15 cellular contexts compared by ENCODE assay signal in the genomic region with DNA sequence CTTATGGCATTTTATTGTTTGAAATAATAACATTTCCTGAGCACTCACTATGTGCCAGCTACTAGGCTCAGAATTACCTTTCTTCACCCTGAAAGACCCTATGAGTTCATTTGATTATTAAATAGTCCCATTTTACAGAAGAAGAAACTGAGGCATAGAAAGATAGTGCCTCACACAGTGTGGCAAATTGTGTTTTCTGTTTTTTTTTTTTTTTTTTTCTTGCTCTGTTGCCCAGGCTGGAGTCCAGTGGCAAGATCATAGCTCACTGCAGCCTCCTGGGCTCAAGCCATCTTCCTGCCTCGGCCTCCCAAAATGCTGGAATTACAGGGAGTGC. TPM values are rescaled to one million over a fixed set of nuclear protein-coding genes. Genes with fewer than 3 reads are reported as not detected.
A peak's percentile ranks its signal among the peaks of the same experiment; 100 is the strongest.
DNase-seq lines count a peak whose midpoint lies in the region; ATAC-seq, FAIRE-seq and TF ChIP-seq lines count a peak whose summit lies in the region.
"Had no signal": no experiment of that assay in that cellular context is flagged by ENCODE, and none has a peak within 500 bp of the region (broad histone marks: within the 10 kb centered on the region; RNA-seq: fewer than 3 reads in every experiment).

No MANE protein-coding gene starts in this region.

- FAIRE-seq in H1 (lab: Jason Lieb, UNC) = no peak

- H3K18ac ChIP-seq in H1 (ENCODE audit: extremely low read depth, low read length) = no peak overlapping the region

- no peaks in the 10 kb centered on the region for H4K20me1 ChIP-seq in H1 (replicated peaks in 1 of 2; ENCODE audit: control insufficient read depth in 1 of 2, insufficient read depth in 2 of 2, low read length in 2 of 2)

- H3K9ac ChIP-seq in H1 (replicated peaks in 1 of 4; ENCODE audit: extremely low read depth in 1 of 4, low read depth in 3 of 4, low read length in 3 of 4) = no peak overlapping the region

- H2AK5ac ChIP-seq in H1 (ENCODE audit: low read depth, low read length) = no peak overlapping the region

- H2BK5ac ChIP-seq in H1 (ENCODE audit: low read depth, low read length) = no peak overlapping the region

- POLR2A ChIA-PET in H1 (lab: Charles Lee; ENCODE audit: partially characterized antibody) = no interaction called here

- H3K27ac ChIP-seq in heart left ventricle (peak overlapping the region in 7 of 12 donors; percentile 64 to 75 (median 71)), right cardiac atrium (ENCODE audit: low read length) (no peak overlapping the region), H1 (ENCODE audit: low read depth, low read length) (no peak overlapping the region), tibial artery (peak overlapping the region; percentile 4 to 65)

- CTCF ChIA-PET in H1 (lab: Charles Lee; ENCODE audit: partially characterized antibody) = interaction anchor here (0.9 to 2.0 kb wide), 11 partner anchors 10 to 479 kb away, joined by 3 to 16 read pairs (median 3); no protein-coding TSS in a partner anchor

- TF ChIP-seq RAD21 in H1 (IDR thresholded peaks at IDR 0.05 in 1 of 2, conservative IDR thresholded peaks at IDR 0.05 in 1 of 2; ENCODE audit: low read depth in 2 of 2, low read length in 2 of 2) = no peak

- H3K4ac ChIP-seq in H1 (replicated peaks; ENCODE audit: insufficient read length, low read depth, low read length) = no peak overlapping the region

- H3K79me1 ChIP-seq in H1 (ENCODE audit: low read depth, low read length) = no peaks in the 10 kb centered on the region

- H3K14ac ChIP-seq in H1 (ENCODE audit: insufficient read length) = no peak overlapping the region

- H3K9me3 ChIP-seq in heart left ventricle = no peaks in the 10 kb centered on the region
- no peaks in the 10 kb centered on the region for H3K9me3 ChIP-seq in right cardiac atrium (ENCODE audit: control insufficient read depth, low read length)
- no peaks in the 10 kb centered on the region for H3K9me3 ChIP-seq in H1 (ENCODE audit: insufficient read depth in 2 of 2, low read depth in 1 of 2, low read length in 1 of 2)
- H3K9me3 ChIP-seq in tibial artery = no peaks in the 10 kb centered on the region

- H2BK12ac ChIP-seq in H1 (ENCODE audit: low read depth, low read length) = no peak overlapping the region

- intact Hi-C loops in heart left ventricle (cut with DNase I) (loop anchor here in 6 of 10 donors (2.0 to 10.0 kb wide), 5 partner anchors 33 to 166 kb away; no protein-coding TSS in a partner anchor), right cardiac atrium (cut with DNase I) (loop anchor here in 3 of 4 donors (5.0 to 10.0 kb wide), 3 partner anchors 33 to 63 kb away; no protein-coding TSS in a partner anchor), tibial artery (cut with DNase I; ENCODE audit: low total_unique reads) (no loop called here)

- H4K91ac ChIP-seq in H1 (replicated peaks; ENCODE audit: insufficient read length, low read length) = no peak overlapping the region

- H3K23ac ChIP-seq in H1 (ENCODE audit: insufficient read length) = no peak overlapping the region

- no peak overlapping the region for H2BK15ac ChIP-seq in H1 (ENCODE audit: low read length)

- no peak overlapping the region for H4K5ac ChIP-seq in H1 (ENCODE audit: insufficient read length, low read depth, low read length)

- TF ChIP-seq POLR2A in heart left ventricle (IDR thresholded peaks at IDR 0.05) (no peak), H1 (IDR thresholded peaks at IDR 0.05; ENCODE audit: control extremely low read depth in 1 of 2, low read depth in 2 of 2, low read length in 2 of 2) (no peak)

- H3K27me3 ChIP-seq in heart left ventricle (no peaks in the 10 kb centered on the region), right cardiac atrium (ENCODE audit: control insufficient read depth, insufficient read depth) (no peaks in the 10 kb centered on the region), H1 (replicated peaks in 1 of 4; ENCODE audit: control insufficient read depth in 3 of 4, extremely low read depth in 1 of 4, insufficient read depth in 3 of 4, low read length in 3 of 4) (no peaks in the 10 kb centered on the region), tibial artery (no peaks in the 10 kb centered on the region)
- H3K27me3 ChIP-seq: cardiac muscle cell had no signal

- no peak overlapping the region for H2BK20ac ChIP-seq in H1 (ENCODE audit: low read length)

- H3K4me3 ChIP-seq in heart left ventricle = no peak overlapping the region
- no peak overlapping the region for H3K4me3 ChIP-seq in right cardiac atrium (ENCODE audit: low read length)
- H3K4me3 ChIP-seq in H1 (ENCODE audit: extremely low read depth in 1 of 4, insufficient read depth in 2 of 4, low read depth in 3 of 4, low read length in 4 of 4) = no peak overlapping the region
- no peak overlapping the region for H3K4me3 ChIP-seq in tibial artery
- H3K4me3 ChIP-seq: cardiac muscle cell had no signal

- no peak for TF ChIP-seq EP300 in H1 (IDR thresholded peaks at IDR 0.05; ENCODE audit: borderline replicate concordance in 1 of 2, low read depth in 2 of 2, low read length in 2 of 2)

- H3K56ac ChIP-seq in H1 (replicated peaks; ENCODE audit: insufficient read length, low read depth, low read length) = no peak overlapping the region

- H3K4me1 ChIP-seq in heart left ventricle = peaks cover 0 to 41% (median 9%) of the 10 kb centered on the region in 12 donors
- H3K4me1 ChIP-seq in right cardiac atrium (ENCODE audit: control insufficient read depth, insufficient read depth, low read length) = peaks cover 2% of the 10 kb centered on the region
- peaks cover 0 to 5% (median 3%) of the 10 kb centered on the region in 4 experiments; a peak in 4 of 7 replicates for H3K4me1 ChIP-seq in H1 (replicated peaks in 1 of 4; ENCODE audit: control insufficient read depth in 3 of 4, insufficient read depth in 4 of 4, low read length in 3 of 4)
- H3K4me1 ChIP-seq in tibial artery = peaks cover 0 to 34% (median 18%) of the 10 kb centered on the region in 4 donors

- no peak overlapping the region for H2AFZ ChIP-seq in H1 (ENCODE audit: low read length)

- peak overlapping the region in 1 of 2 experiments; percentile 44; a peak in 1 of 4 replicates for H3K4me2 ChIP-seq in H1 (ENCODE audit: insufficient read depth in 1 of 2, low read depth in 2 of 2, low read length in 2 of 2)

- H3K36me3 ChIP-seq in heart left ventricle = no peaks in the 10 kb centered on the region
- no peaks in the 10 kb centered on the region for H3K36me3 ChIP-seq in H1 (ENCODE audit: control insufficient read depth in 2 of 4, insufficient read depth in 4 of 4, low read length in 3 of 4)
- no peaks in the 10 kb centered on the region for H3K36me3 ChIP-seq in tibial artery
- H3K36me3 ChIP-seq: cardiac muscle cell had no signal

- H3K23me2 ChIP-seq in H1 (ENCODE audit: low read depth, low read length) = peaks cover 2% of the 10 kb centered on the region; the same call in 1 of the 2 replicates

- no peaks in the 10 kb centered on the region for H3K79me2 ChIP-seq in H1 (ENCODE audit: control insufficient read depth in 1 of 2, insufficient read depth in 2 of 2, low read length in 2 of 2)

- H4K8ac ChIP-seq in H1 (ENCODE audit: extremely low read depth, insufficient read depth, low read length) = no peak overlapping the region

- DNase-seq in heart left ventricle = no peak
- DNase-seq in right cardiac atrium = no peak
- no peak for DNase-seq in H1 (ENCODE audit: low read depth in 1 of 2, low spot score in 2 of 2)
- DNase-seq in tibial artery = no peak
- DNase-seq in stimulated activated CD4-positive, alpha-beta T cell treated with anti-CD3 and anti-CD28 coated beads, Interleukin-4, amount 100 ng/mL, for 4 hours = no peak
- no peak for DNase-seq in COR-L47 (lab: John Stamatoyannopoulos, UW)
- no peak for DNase-seq in activated effector memory CD4-positive, alpha-beta T cell treated with anti-CD3 and anti-CD28 coated beads, Interleukin-2, amount 50 U/mL, for 16 hours
- DNase-seq: activated CD4-positive, alpha-beta T cell treated with anti-CD3 and anti-CD28 coated beads, Interleukin-2, amount 10 ng/mL, durations not matched to agents 7 days and 5 days; effector CD4-positive, alpha-beta T cell; Karpas-422; NCI-H1417 treated with DMSO at 0.1 percent for 48 hours; NCI-H774; PC-3 had no signal

- TF ChIP-seq CTCF in heart left ventricle (IDR thresholded peaks at IDR 0.05) (no peak), H1 (IDR thresholded peaks at IDR 0.05; ENCODE audit: control extremely low read depth in 1 of 3, insufficient read depth in 1 of 3, low read depth in 1 of 3, low read length in 3 of 3) (no peak), tibial artery (IDR thresholded peaks at IDR 0.05) (no peak)

- no peak overlapping the region for H2BK120ac ChIP-seq in H1 (replicated peaks; ENCODE audit: low read depth, low read length)

- WGBS in heart left ventricle, 4 donors = 75 to 89% (median 85%) methylated on average over 1 of the region's 1 CpG
- WGBS in right cardiac atrium = 64% methylated on average over 1 of the region's 1 CpG
- 73% methylated on average over 1 of the region's 1 CpG; no CpG with 5 or more reads in 1 of the 2 experiments for WGBS in H1 (ENCODE audit: extremely low coverage in 1 of 2, insufficient coverage in 1 of 2, insufficient read length in 1 of 2, insufficient replicate concordance in 2 of 2, low coverage in 1 of 2, low lambda C conversion rate in 2 of 2, missing lambda C conversion rate in 1 of 2), 2 experiments

- ATAC-seq in heart left ventricle = no peak
- ATAC-seq in right cardiac atrium = no peak
- peak; percentile 3 for ATAC-seq in HG03354 (IDR thresholded peaks at IDR 0.05; ENCODE audit: poor library complexity, severe bottlenecking, unreplicated experiment)
- ATAC-seq: PC-3 had no signal

TF ChIP-seq in H1, 55 proteins besides CTCF, POLR2A, EP300 and RAD21 (continues in another document):
- TF ChIP-seq, protein P1, sequence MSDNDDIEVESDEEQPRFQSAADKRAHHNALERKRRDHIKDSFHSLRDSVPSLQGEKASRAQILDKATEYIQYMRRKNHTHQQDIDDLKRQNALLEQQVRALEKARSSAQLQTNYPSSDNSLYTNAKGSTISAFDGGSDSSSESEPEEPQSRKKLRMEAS (IDR thresholded peaks at IDR 0.05) = no peak
- TF ChIP-seq KDM1A (IDR thresholded peaks at IDR 0.05; ENCODE audit: borderline replicate concordance, low read length) = peak; percentile 25; the same call in 1 of the 2 replicates
- no peak for TF ChIP-seq YY1 (IDR thresholded peaks at IDR 0.05; ENCODE audit: low read depth, low read length)

RNA-seq across cellular contexts. Expression of gene PTPN1, which starts 59.7 kb away (rescaled TPM):
- total RNA-seq in heart left ventricle (10 to 100 TPM; 24.2 to 63.3 (median 32.0) TPM), right cardiac atrium (10 to 100 TPM; 22.5 to 37.4 (median 27.2) TPM)
- polyA plus RNA-seq in heart left ventricle (10 to 100 TPM; 18.5 to 93.8 TPM), right cardiac atrium (20.8 TPM), H1 (2011; rRNA removed) (18.4 and 18.6 TPM in 2 replicates)
- 30.8 and 32.1 TPM in 2 replicates for total RNA-seq in H1 (2021; fragmentation: NEBNext Ultra II Directional; extraction: Animal tissue kit (Norgen Biotek cat#: 25700))
- polyA plus RNA-seq in H1 (2011; cell fraction: cytosol; rRNA removed) = 18.0 TPM
- 19.0 TPM for polyA plus RNA-seq in H1 (2011; cell fraction: nucleus; rRNA removed)
- 20.7 to 26.6 TPM (median 24.5 TPM) in 4 replicates for polyA plus RNA-seq in H1 (2012, experiment 1 of 2)
- 15.2 TPM for polyA plus RNA-seq in H1 (2012, experiment 2 of 2)
- 24.8 TPM for polyA plus RNA-seq in H1 (2013, experiment 1 of 2)
- polyA plus RNA-seq in H1 (2013, experiment 2 of 2) = 23.8 TPM
- polyA minus RNA-seq in H1 (2011; rRNA and poly(A)+ RNA removed) = 18.1 and 19.4 TPM in 2 replicates
- 10.7 TPM for polyA minus RNA-seq in H1 (2011; cell fraction: cytosol; rRNA and poly(A)+ RNA removed)
- polyA minus RNA-seq in H1 (2011; cell fraction: nucleus; rRNA and poly(A)+ RNA removed) = 15.3 TPM

Comparison
In these comparisons a context has a peak if more than half of its experiments do, and no peak if none do; other contexts are left out.
1. H3K27ac ChIP-seq: peak in heart left ventricle (7 of 12) and tibial artery (2 of 2); none in right cardiac atrium (single experiment) and H1 (single experiment).